ENCODE assay signal across 33 cellular contexts in the genomic region with DNA sequence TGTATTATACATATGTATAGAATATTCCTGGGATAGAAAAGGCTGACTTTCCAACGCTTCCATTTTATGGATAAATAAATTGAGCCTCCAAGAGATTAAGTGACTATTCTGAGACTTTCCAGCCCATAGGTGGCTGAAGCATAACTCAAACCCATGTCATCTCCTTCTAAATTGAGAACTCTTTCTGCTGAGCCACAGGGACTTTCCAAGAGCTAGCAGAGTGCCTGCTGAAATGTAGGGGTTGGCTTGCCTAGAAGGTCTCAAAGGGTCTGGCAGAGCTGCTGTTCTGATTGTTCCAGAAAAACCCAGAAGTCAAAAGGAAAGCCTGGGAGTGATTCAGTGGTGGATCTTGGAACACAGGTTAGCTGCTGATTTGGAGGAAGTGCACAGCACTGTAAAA.
"Had no signal": no experiment of that assay in that cellular context is flagged by ENCODE, and none has a peak within 500 bp of the region (broad histone marks: within the 10 kb centered on the region; RNA-seq: fewer than 3 reads in every experiment).

No MANE protein-coding gene starts in this region.

- H3K4me1 ChIP-seq: ascending aorta, breast epithelium, colonic mucosa, esophagus squamous epithelium, gastroesophageal sphincter had no signal

- H3K27me3 ChIP-seq: ascending aorta, breast epithelium, cardiac muscle cell, colonic mucosa, gastroesophageal sphincter had no signal

- H3K4me1 Mint-ChIP-seq: activated naive CD4-positive, alpha-beta T cell treated with anti-CD3 and anti-CD28 coated beads, Interleukin-2, amount 10 ng/mL, durations not matched to agents 7 days and 5 days; activated naive CD8-positive, alpha-beta T cell treated with anti-CD3 and anti-CD28 coated beads, Interleukin-2, amount 10 ng/mL, durations not matched to agents 7 days and 5 days; T-helper 17 cell had no signal

- H3K36me3 ChIP-seq: ascending aorta, breast epithelium, cardiac muscle cell, colonic mucosa, esophagus squamous epithelium, gastroesophageal sphincter, WERI-Rb-1 had no signal

- DNase-seq: activated B cell treated with CpG ODN at 0.5 μM for 24 hours; activated CD4-positive, alpha-beta T cell treated with anti-CD3 and anti-CD28 coated beads for 48 hours; activated CD4-positive, alpha-beta T cell treated with anti-CD3 and anti-CD28 coated beads, Interleukin-2, amount 50 U/mL, for 1 hour; activated CD4-positive, alpha-beta T cell treated with anti-CD3 and anti-CD28 coated beads, Interleukin-2, amount 50 U/mL, for 48 hours; activated CD8-positive, alpha-beta memory T cell treated with anti-CD3 and anti-CD28 coated beads for 24 hours; activated CD8-positive, alpha-beta T cell treated with anti-CD3 and anti-CD28 coated beads for 36 hours; activated effector memory CD4-positive, alpha-beta T cell treated with anti-CD3 and anti-CD28 coated beads, Interleukin-2, amount 50 U/mL, for 16 hours; activated naive CD4-positive, alpha-beta T cell treated with anti-CD3 and anti-CD28 coated beads, Interleukin-2, amount 10 ng/mL, durations not matched to agents 7 days and 5 days; activated naive CD8-positive, alpha-beta T cell treated with anti-CD3 and anti-CD28 coated beads, Interleukin-2, amount 10 ng/mL, durations not matched to agents 7 days and 5 days; activated T-cell treated with anti-CD3 and anti-CD28 coated beads, Interleukin-2, amount 50 U/mL, for 1 hour; activated T-cell treated with anti-CD3 and anti-CD28 coated beads, Interleukin-2, amount 50 U/mL, for 48 hours; central memory CD4-positive, alpha-beta T cell; cerebellar nuclear complex; colonic mucosa; effector CD8-positive, alpha-beta T cell; esophagus squamous epithelium; foreskin melanocyte; head of caudate nucleus; T-helper 1 cell; T-helper 17 cell; T1000; WERI-Rb-1 had no signal

- H3K4me3 ChIP-seq: ascending aorta, breast epithelium, cardiac muscle cell, colonic mucosa, esophagus squamous epithelium, gastroesophageal sphincter had no signal

- H3K9me3 Mint-ChIP-seq: activated CD8-positive, alpha-beta T cell treated with anti-CD3 and anti-CD28 coated beads for 36 hours; activated naive CD4-positive, alpha-beta T cell treated with anti-CD3 and anti-CD28 coated beads, Interleukin-2, amount 10 ng/mL, durations not matched to agents 7 days and 5 days; activated T-helper 1 cell treated with anti-CD3 and anti-CD28 coated beads, Interleukin-12 subunit alpha, Interleukin-12 subunit beta, Interleukin-2, Interleukin-4 antibody, amounts not matched to agents 30 ng/mL and 10 ng/mL and 1 ng/mL, durations not matched to agents 14 hours and 24 hours and 36 hours; activated T-helper 2 cell treated with anti-CD3 and anti-CD28 coated beads, Interferon-gamma antibody, Interleukin-2, Interleukin-4, amounts not matched to agents 10 μg/mL and 5 μg/mL and 100 μg/mL, durations not matched to agents 14 hours and 24 hours and 36 hours; T-helper 2 cell treated with Interferon-gamma antibody and Interleukin-4, amounts not matched to agents 5 μg/mL and 100 μg/mL, for 36 hours had no signal

- ATAC-seq: activated CD4-positive, CD25-positive, alpha-beta regulatory T cell treated with anti-CD3 and anti-CD28 coated beads, Interleukin-2, amount 50 U/mL, for 24 hours; activated CD8-positive, alpha-beta T cell treated with anti-CD3 and anti-CD28 coated beads for 36 hours; activated naive CD4-positive, alpha-beta T cell treated with anti-CD3 and anti-CD28 coated beads, Interleukin-2, amount 50 U/mL, for 72 hours; gastroesophageal sphincter; T-helper 17 cell had no signal

- H3K9me3 ChIP-seq: ascending aorta, breast epithelium, colonic mucosa, esophagus squamous epithelium, gastroesophageal sphincter had no signal

- H3K36me3 Mint-ChIP-seq: activated naive CD4-positive, alpha-beta T cell treated with anti-CD3 and anti-CD28 coated beads, Interleukin-2, amount 10 ng/mL, durations not matched to agents 7 days and 5 days; activated naive CD4-positive, alpha-beta T cell treated with anti-CD3 and anti-CD28 coated beads, Interleukin-2, amount 50 U/mL, for 72 hours; activated naive CD8-positive, alpha-beta T cell treated with anti-CD3 and anti-CD28 coated beads, Interleukin-2, amount 10 ng/mL, durations not matched to agents 7 days and 5 days; brain had no signal

- H3K27ac ChIP-seq: ascending aorta, breast epithelium, cardiac muscle cell, colonic mucosa, epithelial cell of prostate, esophagus squamous epithelium, gastroesophageal sphincter, WERI-Rb-1 had no signal

- H3K27ac Mint-ChIP-seq: activated B cell treated with CpG ODN at 0.5 μM for 24 hours; activated CD8-positive, alpha-beta T cell treated with anti-CD3 and anti-CD28 coated beads for 36 hours; activated naive CD4-positive, alpha-beta T cell treated with anti-CD3 and anti-CD28 coated beads, Interleukin-2, amount 10 ng/mL, durations not matched to agents 7 days and 5 days; activated naive CD4-positive, alpha-beta T cell treated with anti-CD3 and anti-CD28 coated beads, Interleukin-2, amount 50 U/mL, for 72 hours; activated naive CD8-positive, alpha-beta T cell treated with anti-CD3 and anti-CD28 coated beads, Interleukin-2, amount 10 ng/mL, durations not matched to agents 7 days and 5 days; activated T-helper 1 cell treated with anti-CD3 and anti-CD28 coated beads, Interleukin-12 subunit alpha, Interleukin-12 subunit beta, Interleukin-2, Interleukin-4 antibody, amounts not matched to agents 30 ng/mL and 10 ng/mL and 1 ng/mL, durations not matched to agents 14 hours and 24 hours and 36 hours; activated T-helper 2 cell treated with anti-CD3 and anti-CD28 coated beads, Interferon-gamma antibody, Interleukin-2, Interleukin-4, amounts not matched to agents 10 μg/mL and 5 μg/mL and 100 μg/mL, durations not matched to agents 14 hours and 24 hours and 36 hours; T-helper 17 cell; T-helper 2 cell treated with Interferon-gamma antibody and Interleukin-4, amounts not matched to agents 5 μg/mL and 100 μg/mL, for 36 hours had no signal

- H3K27me3 Mint-ChIP-seq: activated B cell treated with CpG ODN at 0.5 μM for 24 hours; activated CD8-positive, alpha-beta T cell treated with anti-CD3 and anti-CD28 coated beads for 36 hours; activated naive CD8-positive, alpha-beta T cell treated with anti-CD3 and anti-CD28 coated beads, Interleukin-2, amount 10 ng/mL, durations not matched to agents 7 days and 5 days; brain; T-helper 17 cell had no signal

- H3K4me3 Mint-ChIP-seq: activated B cell treated with CpG ODN at 0.5 μM for 24 hours; activated CD8-positive, alpha-beta T cell treated with anti-CD3 and anti-CD28 coated beads for 36 hours; activated naive CD4-positive, alpha-beta T cell treated with anti-CD3 and anti-CD28 coated beads, Interleukin-2, amount 10 ng/mL, durations not matched to agents 7 days and 5 days; activated naive CD8-positive, alpha-beta T cell treated with anti-CD3 and anti-CD28 coated beads, Interleukin-2, amount 10 ng/mL, durations not matched to agents 7 days and 5 days; activated T-helper 1 cell treated with anti-CD3 and anti-CD28 coated beads, Interleukin-12 subunit alpha, Interleukin-12 subunit beta, Interleukin-2, Interleukin-4 antibody, amounts not matched to agents 30 ng/mL and 10 ng/mL and 1 ng/mL, durations not matched to agents 14 hours and 24 hours and 36 hours; brain; T-helper 17 cell; T-helper 2 cell treated with Interferon-gamma antibody and Interleukin-4, amounts not matched to agents 5 μg/mL and 100 μg/mL, for 36 hours had no signal
